In the genomic region with DNA sequence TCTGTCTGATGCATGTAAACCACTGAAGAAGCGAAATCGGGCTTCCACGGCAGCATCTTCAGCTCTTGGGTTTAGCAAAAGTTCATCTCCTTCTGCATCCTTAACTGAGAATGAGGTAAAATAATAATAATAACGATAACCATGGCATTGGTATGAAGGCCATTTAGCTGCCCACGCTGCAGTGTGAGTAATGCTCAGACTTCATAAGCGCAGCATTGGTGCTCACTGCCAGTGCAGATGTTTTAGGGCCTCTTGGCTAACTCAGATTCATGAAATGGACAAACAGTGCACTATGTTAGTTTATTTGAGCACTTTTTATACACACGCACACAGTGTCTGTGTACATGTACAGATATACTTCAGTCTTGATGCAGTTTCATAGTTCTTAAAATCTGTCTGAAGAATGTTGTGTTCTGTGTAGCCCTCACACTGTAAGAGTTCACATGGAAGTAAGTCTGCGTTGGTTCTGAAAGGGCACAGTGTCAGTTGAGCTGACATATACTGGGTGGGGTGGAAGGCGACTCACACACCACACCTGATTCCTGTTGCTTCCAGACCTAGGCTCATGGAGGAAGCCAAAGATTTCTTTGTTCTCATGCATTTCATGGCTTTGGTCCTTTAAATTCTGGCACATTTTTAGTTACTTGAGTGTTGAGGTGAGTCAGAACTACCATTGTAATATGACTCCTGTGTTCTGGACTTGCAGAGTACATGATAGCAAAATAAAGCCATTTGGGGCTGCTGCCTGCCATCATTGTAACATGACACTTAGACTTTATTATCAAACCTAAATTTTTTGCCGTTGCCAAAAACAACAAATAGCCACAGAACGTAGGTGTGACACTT, we compare ENCODE assay signal across 13 cellular contexts.
DNase-seq lines count a peak whose midpoint lies in the region; ATAC-seq and TF ChIP-seq lines count a peak whose summit lies in the region.
"Had no signal": no experiment of that assay in that cellular context is flagged by ENCODE, and none has a peak within 500 bp of the region (broad histone marks: within the 10 kb centered on the region; RNA-seq: fewer than 3 reads in every experiment).

No MANE protein-coding gene starts in this region.

- ATAC-seq in HG02884 (IDR thresholded peaks at IDR 0.05; ENCODE audit: unreplicated experiment) = no peak
- no peak for ATAC-seq in activated CD4-positive, CD25-positive, alpha-beta regulatory T cell treated with anti-CD3 and anti-CD28 coated beads, Interleukin-2, amount 50 U/mL, for 24 hours

- H3K9ac ChIP-seq in endodermal cell (ENCODE audit: extremely low read depth, low read length, poor library complexity, severe bottlenecking) = no peak overlapping the region

- H3K27ac Mint-ChIP-seq in endodermal cell = peak overlapping the region; percentile 45
- H3K27ac Mint-ChIP-seq: stimulated activated naive CD8-positive, alpha-beta T cell treated with anti-CD3 and anti-CD28 coated beads, Interleukin-15, Interleukin-2, amounts not matched to agents 100 ng/mL and 50 ng/mL, for 24 hours had no signal

- no peaks in the 10 kb centered on the region for H3K9me3 ChIP-seq in endodermal cell (ENCODE audit: control insufficient read depth, low read length)

- H3K27me3 Mint-ChIP-seq in endodermal cell (ENCODE audit: insufficient read depth) = no peaks in the 10 kb centered on the region
- H3K27me3 Mint-ChIP-seq: stimulated activated naive CD8-positive, alpha-beta T cell treated with anti-CD3 and anti-CD28 coated beads, Interleukin-15, Interleukin-2, amounts not matched to agents 100 ng/mL and 50 ng/mL, for 24 hours had no signal

- H3K27me3 ChIP-seq in endodermal cell (ENCODE audit: control insufficient read depth, insufficient read depth, low read length, poor library complexity, severe bottlenecking) = no peaks in the 10 kb centered on the region

- no peaks in the 10 kb centered on the region for H3K9me3 Mint-ChIP-seq in endodermal cell
- H3K9me3 Mint-ChIP-seq: neural crest cell; stimulated activated naive CD8-positive, alpha-beta T cell treated with anti-CD3 and anti-CD28 coated beads, Interleukin-15, Interleukin-2, amounts not matched to agents 100 ng/mL and 50 ng/mL, for 24 hours had no signal

- TF ChIP-seq CTCF in endodermal cell (conservative IDR thresholded peaks at IDR 0.05) = no peak

- no peak overlapping the region for H3K4me3 ChIP-seq in endodermal cell (ENCODE audit: low read length)

- peaks cover 85% of the 10 kb centered on the region for H3K36me3 ChIP-seq in endodermal cell (ENCODE audit: control insufficient read depth, insufficient read depth, low read length)

- H3K4me1 ChIP-seq in endodermal cell (ENCODE audit: control insufficient read depth, insufficient read depth, low read length) = no peaks in the 10 kb centered on the region

- WGBS in endodermal cell (ENCODE audit: insufficient coverage in 1 of 2, insufficient read length in 1 of 2), 2 experiments = 96 to 97% methylated on average over 9 to 11 of the region's 11 CpGs

- DNase-seq in ELR (ENCODE audit: low read depth) (peak; percentile 82), NCI-H2196 (lab: John Stamatoyannopoulos, UW; ENCODE audit: unreplicated experiment) (peak; percentile 43), endodermal cell (no peak), myocyte (ENCODE audit: low read depth) (peak; percentile 72), NCI-H524 (lab: John Stamatoyannopoulos, UW) (no peak), OCI-M1 (lab: John Stamatoyannopoulos, UW) (no peak)
- DNase-seq: activated CD4-positive, CD25-positive, alpha-beta regulatory T cell treated with anti-CD3 and anti-CD28 coated beads, Interleukin-2, amount 50 U/mL, for 72 hours; effector CD4-positive, alpha-beta T cell; NCI-H2081 treated with DMSO at 0.1 percent for 48 hours had no signal

- no peak overlapping the region for H3K4me3 Mint-ChIP-seq in endodermal cell
- H3K4me3 Mint-ChIP-seq: neural crest cell; stimulated activated naive CD8-positive, alpha-beta T cell treated with anti-CD3 and anti-CD28 coated beads, Interleukin-15, Interleukin-2, amounts not matched to agents 100 ng/mL and 50 ng/mL, for 24 hours had no signal

- no peaks in the 10 kb centered on the region for H3K4me1 Mint-ChIP-seq in endodermal cell
- H3K4me1 Mint-ChIP-seq: neural crest cell had no signal

- H3K27ac ChIP-seq in endodermal cell (ENCODE audit: low read depth, low read length) = no peak overlapping the region

- H3K36me3 Mint-ChIP-seq in endodermal cell (ENCODE audit: low read depth) = peaks cover 46% of the 10 kb centered on the region

Comparison
In these comparisons a context has a peak if more than half of its experiments do, and no peak if none do; other contexts are left out.
1. DNase-seq: peak in ELR (single experiment), NCI-H2196 (single experiment) and myocyte (single experiment); none in endodermal cell (single experiment), NCI-H524 (0 of 2) and OCI-M1 (single experiment).